9 cellular contexts compared by ENCODE assay signal in genomic region chr2:13046557-13047165, GRCh38.
DNase-seq lines count a peak whose midpoint lies in the region; ATAC-seq and TF ChIP-seq lines count a peak whose summit lies in the region.
"Had no signal": no experiment of that assay in that cellular context is flagged by ENCODE, and none has a peak within 500 bp of the region (broad histone marks: within the 10 kb centered on the region; RNA-seq: fewer than 3 reads in every experiment).

No MANE protein-coding gene starts in this region.

- intact Hi-C loops in activated naive CD4-positive, alpha-beta T cell treated with anti-CD3 and anti-CD28 coated beads for 36 hours (cut with micrococcal nuclease) = no loop called here

- no peak overlapping the region for H3K27ac Mint-ChIP-seq in activated naive CD4-positive, alpha-beta T cell treated with anti-CD3 and anti-CD28 coated beads for 36 hours
- H3K27ac Mint-ChIP-seq: activated CD8-positive, alpha-beta memory T cell treated with anti-CD3 and anti-CD28 coated beads, Interleukin-2, amount 10 ng/mL, durations not matched to agents 7 days and 5 days had no signal

- H3K36me3 ChIP-seq in BE2C = no peaks in the 10 kb centered on the region

- CTCF ChIA-PET in activated naive CD4-positive, alpha-beta T cell treated with anti-CD3 and anti-CD28 coated beads for 36 hours (lab: Charles Lee) = interaction anchor here (0.6 to 1.6 kb wide), 3 partner anchors 10 to 40 kb away, joined by 4 to 9 read pairs (median 5); no protein-coding TSS in a partner anchor
- CTCF ChIA-PET in HEK293T (lab: Yijun Ruan, JAX) = no interaction called here

- POLR2A ChIA-PET in HEK293T (lab: Yijun Ruan, JAX) = no interaction called here

- no peak overlapping the region for H3K4me3 Mint-ChIP-seq in activated naive CD4-positive, alpha-beta T cell treated with anti-CD3 and anti-CD28 coated beads for 36 hours
- H3K4me3 Mint-ChIP-seq: activated CD8-positive, alpha-beta memory T cell treated with anti-CD3 and anti-CD28 coated beads, Interleukin-2, amount 10 ng/mL, durations not matched to agents 7 days and 5 days had no signal

- H3K4me1 Mint-ChIP-seq in activated naive CD4-positive, alpha-beta T cell treated with anti-CD3 and anti-CD28 coated beads for 36 hours (ENCODE audit: low read depth) = no peaks in the 10 kb centered on the region
- H3K4me1 Mint-ChIP-seq: activated CD8-positive, alpha-beta memory T cell treated with anti-CD3 and anti-CD28 coated beads, Interleukin-2, amount 10 ng/mL, durations not matched to agents 7 days and 5 days had no signal

- peaks cover 1% of the 10 kb centered on the region for H3K36me3 Mint-ChIP-seq in activated naive CD4-positive, alpha-beta T cell treated with anti-CD3 and anti-CD28 coated beads for 36 hours (ENCODE audit: low read depth)
- H3K36me3 Mint-ChIP-seq: activated CD8-positive, alpha-beta memory T cell treated with anti-CD3 and anti-CD28 coated beads, Interleukin-2, amount 10 ng/mL, durations not matched to agents 7 days and 5 days had no signal

- no peaks in the 10 kb centered on the region for H3K4me1 ChIP-seq in BE2C

- TF ChIP-seq CTCF in BE2C (IDR thresholded peaks at IDR 0.05; ENCODE audit: low read depth, low read length) = peak; percentile 40; the same call in 1 of the 2 replicates
- peak; percentile 10 for TF ChIP-seq CTCF in HFF-Myc (IDR thresholded peaks at IDR 0.05; ENCODE audit: low read depth, low read length, missing control alignments)

- DNase-seq in BE2C = no peak
- DNase-seq in HFF-Myc (ENCODE audit: extremely low read depth, low read depth) = no peak
- peak; percentile 16 for DNase-seq in SW480 (ENCODE audit: low spot score)
- DNase-seq in iris pigment epithelial cell (ENCODE audit: low read depth) = peak; percentile 16
- DNase-seq in activated naive CD4-positive, alpha-beta T cell treated with anti-CD3 and anti-CD28 coated beads for 36 hours = no peak
- DNase-seq in HEK293T (ENCODE audit: extremely low spot score) = no peak
- no peak for DNase-seq in occipital lobe (lab: John Stamatoyannopoulos, UW)
- DNase-seq: activated CD8-positive, alpha-beta memory T cell treated with anti-CD3 and anti-CD28 coated beads, Interleukin-2, amount 10 ng/mL, durations not matched to agents 7 days and 5 days had no signal

- H3K9me3 Mint-ChIP-seq in activated naive CD4-positive, alpha-beta T cell treated with anti-CD3 and anti-CD28 coated beads for 36 hours = peaks cover 2% of the 10 kb centered on the region

- no peaks in the 10 kb centered on the region for H3K9me3 ChIP-seq in BE2C

- H3K4me3 ChIP-seq in BE2C (ENCODE audit: low read depth, low read length) = no peak overlapping the region
- H3K4me3 ChIP-seq in HFF-Myc (replicated peaks; ENCODE audit: low read depth, low read length) = no peak overlapping the region

- peaks cover 27% of the 10 kb centered on the region for H3K27me3 Mint-ChIP-seq in activated naive CD4-positive, alpha-beta T cell treated with anti-CD3 and anti-CD28 coated beads for 36 hours (ENCODE audit: low read depth)

- H3K27me3 ChIP-seq in BE2C = no peaks in the 10 kb centered on the region

- no peak for ATAC-seq in HG02610 (IDR thresholded peaks at IDR 0.05; ENCODE audit: unreplicated experiment)
- ATAC-seq: activated CD8-positive, alpha-beta memory T cell treated with anti-CD3 and anti-CD28 coated beads, Interleukin-2, amount 10 ng/mL, durations not matched to agents 7 days and 5 days had no signal

TF ChIP-seq in HEK293T, 16 proteins besides CTCF, POLR2A, EP300 and RAD21:
- no peak for TF ChIP-seq FOXK2 (IDR thresholded peaks at IDR 0.05)
- no peak for TF ChIP-seq ZNF384 (IDR thresholded peaks at IDR 0.05)
- no peak for TF ChIP-seq PKNOX1 (IDR thresholded peaks at IDR 0.05)
- TF ChIP-seq BHLHE40 (IDR thresholded peaks at IDR 0.05; ENCODE audit: borderline replicate concordance) = no peak
- TF ChIP-seq HDGF (IDR thresholded peaks at IDR 0.05; ENCODE audit: borderline replicate concordance) = no peak
- no peak for TF ChIP-seq NFRKB (IDR thresholded peaks at IDR 0.05)
- TF ChIP-seq CTBP1 (IDR thresholded peaks at IDR 0.05; ENCODE audit: borderline replicate concordance) = no peak
- no peak for TF ChIP-seq SP1 (IDR thresholded peaks at IDR 0.05)
- TF ChIP-seq SUZ12 (IDR thresholded peaks at IDR 0.05) = no peak
- TF ChIP-seq ELF4 (IDR thresholded peaks at IDR 0.05) = no peak
- no peak for TF ChIP-seq TARDBP (IDR thresholded peaks at IDR 0.05)
- TF ChIP-seq L3MBTL2 (conservative IDR thresholded peaks at IDR 0.05) = no peak
- TF ChIP-seq FOXM1 (IDR thresholded peaks at IDR 0.05; ENCODE audit: borderline replicate concordance) = no peak
- no peak for TF ChIP-seq FOXA1 (IDR thresholded peaks at IDR 0.05)
- TF ChIP-seq ARNT (IDR thresholded peaks at IDR 0.05) = no peak
- TF ChIP-seq LEF1 (IDR thresholded peaks at IDR 0.05; ENCODE audit: borderline replicate concordance) = no peak
TF ChIP-seq in HEK293T: peak in this region for 0.

Comparison
In these comparisons a context has a peak if more than half of its experiments do, and no peak if none do; other contexts are left out.
1. DNase-seq: peak in SW480 (single experiment) and iris pigment epithelial cell (single experiment); none in BE2C (single experiment), HFF-Myc (single experiment), activated naive CD4-positive, alpha-beta T cell treated with anti-CD3 and anti-CD28 coated beads for 36 hours (single experiment), HEK293T (single experiment) and occipital lobe (single experiment).